ENCODE assay signal across 8 cellular contexts in the genomic region with DNA sequence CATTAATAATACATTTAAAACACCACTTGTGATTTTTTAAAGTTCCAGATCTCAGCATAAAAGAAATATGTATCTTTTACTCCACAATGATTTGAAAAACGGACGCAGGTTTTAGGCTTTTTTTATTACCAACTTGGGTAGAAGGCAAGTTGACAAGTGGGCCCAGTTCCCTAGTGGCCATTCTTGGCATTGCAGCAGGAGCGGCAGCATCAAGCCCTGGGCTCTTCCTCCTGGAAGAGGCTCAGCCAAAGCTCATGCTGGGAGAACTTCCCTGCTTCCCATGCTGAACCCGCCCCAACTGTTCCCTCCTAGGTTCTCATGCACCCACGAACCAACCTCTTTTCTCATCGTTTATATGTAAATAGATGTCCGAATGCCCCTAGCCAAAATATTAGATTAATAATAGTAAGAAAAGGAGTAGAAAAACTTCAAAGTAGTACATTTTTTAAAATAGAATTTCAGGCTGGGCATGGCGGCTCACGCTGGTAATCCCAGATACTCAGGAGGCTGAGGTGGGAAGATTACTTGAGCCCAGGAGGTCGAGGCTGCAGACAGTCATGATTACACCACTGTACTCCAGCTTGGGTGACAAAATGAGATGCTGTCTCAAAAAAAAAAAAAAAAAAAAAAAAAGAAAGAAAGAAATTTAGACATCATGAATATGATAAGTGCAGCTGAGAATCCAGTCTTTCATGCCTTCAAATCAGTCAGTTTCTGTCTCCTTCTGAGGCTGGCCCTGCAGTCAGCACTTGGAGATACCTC. TPM values are rescaled to one million over a fixed set of nuclear protein-coding genes. Genes with fewer than 3 reads are reported as not detected.
DNase-seq lines count a peak whose midpoint lies in the region; ATAC-seq and TF ChIP-seq lines count a peak whose summit lies in the region.

No MANE protein-coding gene starts in this region.

- ATAC-seq in GM18870 (IDR thresholded peaks at IDR 0.05; ENCODE audit: unreplicated experiment): no peak

- no peaks in the 10 kb centered on the region for H3K4me1 ChIP-seq in parathyroid adenoma

- no peak overlapping the region for H2AFZ ChIP-seq in parathyroid adenoma

- H3K36me3 ChIP-seq in parathyroid adenoma (ENCODE audit: control insufficient read depth, insufficient read depth, low read length): no peaks in the 10 kb centered on the region

- H3K9me3 ChIP-seq in parathyroid adenoma (ENCODE audit: control insufficient read depth, low read length): no peaks in the 10 kb centered on the region

- TF ChIP-seq CTCF in epithelial cell of esophagus (IDR thresholded peaks at IDR 0.05; ENCODE audit: insufficient read depth, low read depth, low read length, missing control alignments) (peak; percentile 75), parathyroid adenoma (IDR thresholded peaks at IDR 0.05) (peak; percentile 52)

- no peaks in the 10 kb centered on the region for H3K79me2 ChIP-seq in parathyroid adenoma

- no peak overlapping the region for H3K4me2 ChIP-seq in parathyroid adenoma (ENCODE audit: low read length)

- H3K4me3 ChIP-seq in epithelial cell of esophagus (ENCODE audit: low read length): no peak overlapping the region
- no peak overlapping the region for H3K4me3 ChIP-seq in parathyroid adenoma (ENCODE audit: low read depth, low read length)

- H3K9ac ChIP-seq in parathyroid adenoma: no peak overlapping the region

- no peak overlapping the region for H3K27ac ChIP-seq in parathyroid adenoma

- DNase-seq in activated T-cell treated with anti-CD3 and anti-CD28 coated beads for 1 hour (ENCODE audit: low read depth) (peak; percentile 18), activated T-cell treated with anti-CD3 and anti-CD28 coated beads for 4 hours (no peak), HT-29 (ENCODE audit: low spot score) (peak; percentile 60), UCSD-AML1 (lab: John Stamatoyannopoulos, UW; ENCODE audit: unreplicated experiment) (peak; percentile 25), epithelial cell of esophagus (ENCODE audit: low read depth) (peak; percentile 56), NCI-H2029 (lab: John Stamatoyannopoulos, UW) (no peak)

- H3K27me3 ChIP-seq in parathyroid adenoma (ENCODE audit: control insufficient read depth, insufficient read depth, low read length): no peaks in the 10 kb centered on the region

RNA-seq across cellular contexts. Expression of gene MYB, which starts 18.2 kb away (rescaled TPM):
- total RNA-seq in HT-29 (2014; rRNA removed; shearing (Covaris generic)): 14.5 and 14.7 TPM in 2 replicates

Comparison
In these comparisons a context has a peak if more than half of its experiments do, and no peak if none do; other contexts are left out.
1. DNase-seq: peak in activated T-cell treated with anti-CD3 and anti-CD28 coated beads for 1 hour (single experiment), HT-29 (single experiment), UCSD-AML1 (single experiment) and epithelial cell of esophagus (single experiment); none in activated T-cell treated with anti-CD3 and anti-CD28 coated beads for 4 hours (single experiment) and NCI-H2029 (single experiment).